ENCODE assay signal across 8 cellular contexts in genomic region chr12:93573552-93574223, GRCh38.
DNase-seq lines count a peak whose midpoint lies in the region; ATAC-seq lines count a peak whose summit lies in the region.

No MANE protein-coding gene starts in this region.

- H3K36me3 ChIP-seq in iPS-18a (ENCODE audit: control insufficient read depth, low read depth, low read length): peaks cover 23% of the 10 kb centered on the region

- peaks cover 26% of the 10 kb centered on the region for H3K4me1 Mint-ChIP-seq in T-helper 2 cell treated with Interferon-gamma antibody and Interleukin-4, amounts not matched to agents 5 μg/mL and 100 μg/mL, for 36 hours (ENCODE audit: low read depth)

- peak overlapping the region; percentile 89 for H3K4me3 ChIP-seq in iPS-18a (ENCODE audit: low read length)

- no peak overlapping the region for H3K27ac ChIP-seq in iPS-18a (ENCODE audit: low read length)

- peaks cover 18% of the 10 kb centered on the region for H3K27me3 Mint-ChIP-seq in T-helper 2 cell treated with Interferon-gamma antibody and Interleukin-4, amounts not matched to agents 5 μg/mL and 100 μg/mL, for 36 hours (ENCODE audit: low read depth)

- peaks cover 23% of the 10 kb centered on the region for H3K27me3 ChIP-seq in iPS-18a (ENCODE audit: control insufficient read depth, insufficient read depth, low read length)

- H3K4me3 Mint-ChIP-seq in T-helper 2 cell treated with Interferon-gamma antibody and Interleukin-4, amounts not matched to agents 5 μg/mL and 100 μg/mL, for 36 hours: peak overlapping the region; percentile 98

- peaks cover 45% of the 10 kb centered on the region for H3K36me3 Mint-ChIP-seq in T-helper 2 cell treated with Interferon-gamma antibody and Interleukin-4, amounts not matched to agents 5 μg/mL and 100 μg/mL, for 36 hours (ENCODE audit: low read depth)

- peak; percentile 13 for DNase-seq in T-helper 2 cell treated with Interferon-gamma antibody and Interleukin-4, amounts not matched to agents 5 μg/mL and 100 μg/mL, for 36 hours (ENCODE audit: low spot score)
- DNase-seq in T-helper 2 cell: no peak
- peak; percentile 21 for DNase-seq in activated effector memory CD4-positive, alpha-beta T cell treated with Interleukin-2 at 50 U/mL for 16 hours
- DNase-seq in stimulated activated CD4-positive, alpha-beta T cell treated with anti-CD3 and anti-CD28 coated beads, Interleukin-4, amount 100 ng/mL, for 4 hours: peak; percentile 11 to 16
- DNase-seq in anterior cingulate cortex (lab: John Stamatoyannopoulos, UW): no peak

- H3K9me3 ChIP-seq in iPS-18a (ENCODE audit: control insufficient read depth, low read depth, low read length): no peaks in the 10 kb centered on the region

- no peaks in the 10 kb centered on the region for H3K9me3 Mint-ChIP-seq in T-helper 2 cell treated with Interferon-gamma antibody and Interleukin-4, amounts not matched to agents 5 μg/mL and 100 μg/mL, for 36 hours

- peak overlapping the region; percentile 8 for H3K27ac Mint-ChIP-seq in T-helper 2 cell treated with Interferon-gamma antibody and Interleukin-4, amounts not matched to agents 5 μg/mL and 100 μg/mL, for 36 hours

- ATAC-seq in GM18907 (IDR thresholded peaks at IDR 0.05; ENCODE audit: unreplicated experiment) (no peak), HG03571 (IDR thresholded peaks at IDR 0.05; ENCODE audit: unreplicated experiment) (no peak)

- H3K9ac ChIP-seq in iPS-18a (ENCODE audit: low read length): peak overlapping the region; percentile 77

- peaks cover 25% of the 10 kb centered on the region for H3K4me1 ChIP-seq in iPS-18a (ENCODE audit: control insufficient read depth, low read depth, low read length)

Comparison
In these comparisons a context has a peak if more than half of its experiments do, and no peak if none do; other contexts are left out.
1. DNase-seq: peak in T-helper 2 cell treated with Interferon-gamma antibody and Interleukin-4, amounts not matched to agents 5 μg/mL and 100 μg/mL, for 36 hours (single experiment), activated effector memory CD4-positive, alpha-beta T cell treated with Interleukin-2 at 50 U/mL for 16 hours (single experiment) and stimulated activated CD4-positive, alpha-beta T cell treated with anti-CD3 and anti-CD28 coated beads, Interleukin-4, amount 100 ng/mL, for 4 hours (2 of 2); none in T-helper 2 cell (0 of 5) and anterior cingulate cortex (0 of 58).